Comparison of ENCODE assay signal across 16 cellular contexts in the genomic region with DNA sequence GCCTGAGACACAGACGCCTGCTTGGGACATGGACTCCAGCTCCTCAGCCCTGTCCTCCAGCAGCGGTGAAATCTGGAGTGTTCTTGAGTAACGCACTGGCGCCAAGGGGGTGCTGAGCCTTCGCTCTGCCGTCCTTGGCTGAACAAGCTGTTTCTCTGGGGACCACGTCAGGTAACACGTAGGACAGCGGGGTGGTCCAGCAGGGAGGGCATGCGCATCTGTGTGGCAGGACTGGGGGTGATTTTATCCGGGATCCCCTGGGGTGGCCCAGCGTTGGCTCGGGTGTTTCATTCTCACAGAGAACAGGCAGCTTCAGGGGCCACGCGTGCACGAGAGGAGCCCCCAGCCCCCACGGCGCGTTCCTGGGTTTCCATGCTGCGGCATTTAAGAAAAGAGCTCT.
"Had no signal": no experiment of that assay in that cellular context is flagged by ENCODE, and none has a peak within 500 bp of the region (broad histone marks: within the 10 kb centered on the region; RNA-seq: fewer than 3 reads in every experiment).

No MANE protein-coding gene starts in this region.

- H3K27ac ChIP-seq: ascending aorta, pancreas, thoracic aorta had no signal

- ATAC-seq: activated naive CD8-positive, alpha-beta T cell treated with anti-CD3 and anti-CD28 coated beads, Interleukin-2, amount 50 U/mL, for 24 hours; activated T-cell treated with anti-CD3 and anti-CD28 coated beads, Interleukin-2, amount 50 U/mL, for 4 hours; left ventricle myocardium superior; naive thymus-derived CD4-positive, alpha-beta T cell; pancreas; stimulated activated naive B cell treated with anti-CD40 and anti-IgM and Interleukin-4, amounts not matched to agents 10 μg/mL and 1 μg/mL and 100 μg/mL, for 72 hours had no signal

- H3K4me1 ChIP-seq: pancreas had no signal

- H3K4me3 Mint-ChIP-seq: activated naive CD4-positive, alpha-beta T cell treated with anti-CD3 and anti-CD28 coated beads for 36 hours; activated naive CD8-positive, alpha-beta T cell treated with anti-CD3 and anti-CD28 coated beads, Interleukin-2, amount 50 U/mL, for 24 hours; activated T-cell treated with anti-CD3 and anti-CD28 coated beads, Interleukin-2, amount 50 U/mL, for 4 hours; naive thymus-derived CD4-positive, alpha-beta T cell; stimulated activated naive B cell treated with anti-CD40 and anti-IgM and Interleukin-4, amounts not matched to agents 10 μg/mL and 1 μg/mL and 100 μg/mL, for 72 hours; T-helper 2 cell treated with Interferon-gamma antibody and Interleukin-4, amounts not matched to agents 5 μg/mL and 100 μg/mL, for 36 hours had no signal

- H3K27me3 Mint-ChIP-seq: activated naive CD8-positive, alpha-beta T cell treated with anti-CD3 and anti-CD28 coated beads, Interleukin-2, amount 50 U/mL, for 24 hours; naive thymus-derived CD4-positive, alpha-beta T cell; stimulated activated naive B cell treated with anti-CD40 and anti-IgM and Interleukin-4, amounts not matched to agents 10 μg/mL and 1 μg/mL and 100 μg/mL, for 72 hours had no signal

- H3K27me3 ChIP-seq: ascending aorta, pancreas had no signal

- H3K9me3 Mint-ChIP-seq: activated naive CD4-positive, alpha-beta T cell treated with anti-CD3 and anti-CD28 coated beads for 36 hours; activated naive CD8-positive, alpha-beta T cell treated with anti-CD3 and anti-CD28 coated beads, Interleukin-2, amount 50 U/mL, for 24 hours; activated T-cell treated with anti-CD3 and anti-CD28 coated beads, Interleukin-2, amount 50 U/mL, for 4 hours; naive thymus-derived CD4-positive, alpha-beta T cell; T-helper 2 cell treated with Interferon-gamma antibody and Interleukin-4, amounts not matched to agents 5 μg/mL and 100 μg/mL, for 36 hours had no signal

- H3K4me3 ChIP-seq: ascending aorta, pancreas, thoracic aorta had no signal

- FAIRE-seq: pancreas had no signal

- DNase-seq: activated CD4-positive, alpha-beta T cell treated with anti-CD3 and anti-CD28 coated beads, Interleukin-2, amount 50 U/mL, for 1 hour; activated CD8-positive, alpha-beta memory T cell treated with anti-CD3 and anti-CD28 coated beads, Interleukin-2, amount 50 U/mL, for 4 hours; activated naive CD4-positive, alpha-beta T cell treated with anti-CD3 and anti-CD28 coated beads for 36 hours; activated naive CD8-positive, alpha-beta T cell treated with anti-CD3 and anti-CD28 coated beads, Interleukin-2, amount 50 U/mL, for 24 hours; activated T-cell treated with anti-CD3 and anti-CD28 coated beads, Interleukin-2, amount 50 U/mL, for 4 hours; effector CD4-positive, alpha-beta T cell; hippocampal formation; islet precursor cell; mesenchymal stem cell; naive thymus-derived CD4-positive, alpha-beta T cell; stimulated activated naive B cell treated with anti-CD40 and anti-IgM and Interleukin-4, amounts not matched to agents 10 μg/mL and 1 μg/mL and 100 μg/mL, for 72 hours had no signal

- H3K36me3 ChIP-seq: ascending aorta, thoracic aorta had no signal

- H3K9me3 ChIP-seq: ascending aorta, pancreas, thoracic aorta had no signal

- H3K27ac Mint-ChIP-seq: activated naive CD8-positive, alpha-beta T cell treated with anti-CD3 and anti-CD28 coated beads, Interleukin-2, amount 50 U/mL, for 24 hours; stimulated activated naive B cell treated with anti-CD40 and anti-IgM and Interleukin-4, amounts not matched to agents 10 μg/mL and 1 μg/mL and 100 μg/mL, for 72 hours had no signal
